Comparison of ENCODE assay signal across 30 cellular contexts in the genomic region with DNA sequence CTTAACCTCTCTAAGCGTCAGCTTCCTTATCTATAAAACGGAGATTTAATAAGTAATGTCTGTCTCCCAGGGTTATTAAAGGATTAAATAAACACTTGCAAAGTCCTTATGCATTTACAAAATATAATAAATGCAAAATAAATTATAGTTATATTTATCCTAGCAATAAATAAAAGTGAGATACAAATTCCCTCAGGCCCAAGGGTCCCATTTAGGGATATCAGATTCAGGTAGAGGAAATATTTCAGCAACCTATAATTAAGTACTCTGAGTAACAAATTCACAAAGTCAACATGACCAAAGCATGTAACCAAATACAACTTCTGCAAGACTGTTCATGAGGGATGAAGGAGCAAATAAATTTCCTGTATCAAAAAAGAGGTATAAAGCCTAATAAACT.
"Had no signal": no experiment of that assay in that cellular context is flagged by ENCODE, and none has a peak within 500 bp of the region (broad histone marks: within the 10 kb centered on the region; RNA-seq: fewer than 3 reads in every experiment).

No MANE protein-coding gene starts in this region.

- H3K27me3 ChIP-seq: SJSA1 had no signal

- H3K9me3 ChIP-seq: SJSA1, SK-N-SH had no signal

- H3K4me2 ChIP-seq: SK-N-SH had no signal

- ATAC-seq: activated CD8-positive, alpha-beta memory T cell treated with anti-CD3 and anti-CD28 coated beads, Interleukin-2, amount 10 ng/mL, durations not matched to agents 7 days and 5 days; activated naive CD8-positive, alpha-beta T cell treated with anti-CD3 and anti-CD28 coated beads, Interleukin-2, amount 50 U/mL, for 24 hours; Panc1 had no signal

- H3K9me2 ChIP-seq: SK-N-SH had no signal

- H3K36me3 ChIP-seq: WERI-Rb-1 had no signal

- DNase-seq: activated CD4-positive, alpha-beta memory T cell treated with anti-CD3 and anti-CD28 coated beads, Interleukin-2, amount 10 ng/mL, durations not matched to agents 7 days and 5 days; activated CD4-positive, alpha-beta T cell treated with anti-CD3 and anti-CD28 coated beads for 1 hour; activated CD4-positive, alpha-beta T cell treated with anti-CD3 and anti-CD28 coated beads for 48 hours; activated CD4-positive, CD25-positive, alpha-beta regulatory T cell; activated CD8-positive, alpha-beta memory T cell treated with anti-CD3 and anti-CD28 coated beads for 24 hours; activated CD8-positive, alpha-beta memory T cell treated with anti-CD3 and anti-CD28 coated beads, Interleukin-2, amount 10 ng/mL, durations not matched to agents 7 days and 5 days; activated CD8-positive, alpha-beta memory T cell treated with anti-CD3 and anti-CD28 coated beads, Interleukin-2, amount 50 U/mL, for 48 hours; activated effector memory CD4-positive, alpha-beta T cell treated with Interleukin-2 at 50 U/mL for 16 hours; activated naive CD4-positive, alpha-beta T cell treated with anti-CD3 and anti-CD28 coated beads, Interleukin-2, amount 10 ng/mL, durations not matched to agents 7 days and 5 days; activated naive CD8-positive, alpha-beta T cell treated with anti-CD3 and anti-CD28 coated beads, Interleukin-2, amount 50 U/mL, for 24 hours; activated T-cell treated with anti-CD3 and anti-CD28 coated beads, Interleukin-2, amount 50 U/mL, for 48 hours; anterior cingulate cortex; central memory CD4-positive, alpha-beta T cell; Karpas-422; KBM-7; NCI-H1092 treated with DMSO at 0.1 percent for 48 hours; NCI-H1417; NCI-H146; NCI-H187; NCI-H2029 treated with DMSO at 0.1 percent for 48 hours; NCI-H2107; NCI-H226; NCI-H446 treated with DMSO at 0.1 percent for 48 hours; NCI-H524; OCI-M1; SHP77 treated with DMSO at 0.1 percent for 48 hours; SK-N-SH; WERI-Rb-1 had no signal

- H3K4me1 ChIP-seq: SJSA1 had no signal

- H3K27ac ChIP-seq: SJSA1, WERI-Rb-1 had no signal

- H3K4me3 ChIP-seq: SJSA1 had no signal
